15 cellular contexts compared by ENCODE assay signal in the genomic region with DNA sequence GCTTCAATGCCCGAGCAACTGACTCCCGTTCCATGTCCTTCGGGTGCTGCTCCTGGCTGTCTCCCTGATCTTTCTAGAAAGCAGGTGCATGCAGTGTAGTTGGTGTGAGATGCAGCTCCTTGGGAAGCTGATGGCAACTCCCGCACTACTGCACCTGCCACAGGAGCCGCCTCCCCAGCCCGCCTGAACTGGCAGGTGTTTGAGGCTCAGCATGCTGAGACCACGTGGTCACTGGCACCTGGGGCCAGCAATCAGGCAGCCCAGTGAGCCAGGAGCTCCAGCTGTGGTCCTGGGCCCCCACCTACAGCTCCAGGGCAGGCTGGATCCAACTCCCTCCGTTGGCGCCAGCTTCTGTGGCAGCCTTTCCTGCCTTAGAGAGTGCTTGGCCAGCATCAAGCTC.
"Had no signal": no experiment of that assay in that cellular context is flagged by ENCODE, and none has a peak within 500 bp of the region (broad histone marks: within the 10 kb centered on the region; RNA-seq: fewer than 3 reads in every experiment).

No MANE protein-coding gene starts in this region.

- H3K27ac Mint-ChIP-seq: activated T-helper 17 cell treated with anti-CD3 and anti-CD28 coated beads, Interleukin-2, amount 50 U/mL, for 72 hours; stimulated activated naive CD8-positive, alpha-beta T cell treated with anti-CD3 and anti-CD28 coated beads, Interleukin-15, amount 100 ng/mL, for 72 hours had no signal

- H3K4me3 Mint-ChIP-seq: activated T-helper 17 cell treated with anti-CD3 and anti-CD28 coated beads, Interleukin-2, amount 50 U/mL, for 72 hours; central memory CD8-positive, alpha-beta T cell; neural crest cell; stimulated activated naive CD8-positive, alpha-beta T cell treated with anti-CD3 and anti-CD28 coated beads, Interleukin-15, amount 100 ng/mL, for 72 hours had no signal

- ATAC-seq: activated T-helper 17 cell treated with anti-CD3 and anti-CD28 coated beads, Interleukin-2, amount 50 U/mL, for 72 hours; left cardiac atrium; lower lobe of right lung; pancreas; stimulated activated naive CD8-positive, alpha-beta T cell treated with anti-CD3 and anti-CD28 coated beads, Interleukin-15, amount 100 ng/mL, for 72 hours had no signal

- H3K9me3 Mint-ChIP-seq: central memory CD8-positive, alpha-beta T cell had no signal

- DNase-seq: activated CD4-positive, alpha-beta T cell treated with anti-CD3 and anti-CD28 coated beads, Interleukin-2, amount 50 U/mL, for 4 hours; activated CD4-positive, CD25-positive, alpha-beta regulatory T cell treated with anti-CD3 and anti-CD28 coated beads, Interleukin-2, amount 50 U/mL, for 72 hours; activated naive CD4-positive, alpha-beta T cell treated with Interleukin-2 at 50 U/mL for 16 hours; anterior cingulate cortex; brain microvascular endothelial cell; left cardiac atrium; lower lobe of right lung; pancreas; sigmoid colon; spleen; stimulated activated naive CD8-positive, alpha-beta T cell treated with anti-CD3 and anti-CD28 coated beads, Interleukin-15, amount 100 ng/mL, for 72 hours; upper lobe of left lung had no signal

- H3K4me1 Mint-ChIP-seq: activated T-helper 17 cell treated with anti-CD3 and anti-CD28 coated beads, Interleukin-2, amount 50 U/mL, for 72 hours; central memory CD8-positive, alpha-beta T cell; stimulated activated naive CD8-positive, alpha-beta T cell treated with anti-CD3 and anti-CD28 coated beads, Interleukin-15, amount 100 ng/mL, for 72 hours had no signal
